ENCODE assay signal across 10 cellular contexts in the genomic region with DNA sequence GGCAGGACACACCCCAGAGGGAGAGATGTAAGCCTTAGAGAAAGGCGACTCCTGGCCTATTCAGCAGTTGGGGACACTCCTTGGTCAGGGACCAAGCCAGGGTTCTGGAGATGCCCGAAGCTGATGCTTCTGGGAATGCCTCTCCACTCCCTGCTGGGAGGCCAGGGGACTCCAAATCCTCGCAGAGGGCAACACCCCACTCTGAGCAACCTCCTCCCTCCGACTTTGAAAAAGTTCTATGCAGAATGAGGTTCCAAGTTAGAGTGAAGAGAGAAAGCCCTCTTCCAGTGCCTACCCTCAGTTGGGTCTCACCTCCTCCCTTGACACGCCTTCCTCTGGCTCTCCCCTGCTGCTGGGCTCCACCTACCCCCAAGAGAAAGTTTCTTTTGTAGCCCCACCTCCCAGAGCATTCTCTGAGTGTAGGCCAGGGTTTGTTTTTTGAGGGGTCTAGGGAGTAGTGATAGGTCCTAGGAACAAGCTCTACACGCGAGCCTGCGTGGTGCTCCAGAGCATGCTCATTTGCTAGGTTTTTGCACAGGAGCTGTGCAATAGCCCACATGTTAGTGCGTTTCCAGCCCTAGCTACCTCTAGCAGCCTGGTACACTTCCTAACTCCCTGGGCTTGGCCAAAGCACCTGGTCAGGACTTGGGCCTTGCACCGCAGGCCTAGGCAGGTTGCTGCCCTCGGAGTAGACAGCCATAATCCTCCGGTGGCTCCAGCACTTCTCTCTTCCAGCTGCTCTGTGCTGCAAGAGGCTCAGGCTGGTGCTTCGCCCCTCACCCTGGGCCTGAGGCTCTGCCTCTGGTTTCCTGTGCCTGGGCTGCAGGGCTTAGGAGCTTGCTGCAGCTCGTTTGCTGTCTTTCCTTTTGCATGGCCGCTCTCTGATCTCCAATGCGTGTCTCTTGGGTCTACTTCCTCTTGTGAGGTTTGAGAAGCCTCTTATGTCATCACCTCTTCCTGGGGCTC. TPM values are rescaled to one million over a fixed set of nuclear protein-coding genes. Genes with fewer than 3 reads are reported as not detected.
DNase-seq lines count a peak whose midpoint lies in the region; ATAC-seq and TF ChIP-seq lines count a peak whose summit lies in the region.
"Had no signal": no experiment of that assay in that cellular context is flagged by ENCODE, and none has a peak within 500 bp of the region (broad histone marks: within the 10 kb centered on the region; RNA-seq: fewer than 3 reads in every experiment).

No MANE protein-coding gene starts in this region.

- no peak overlapping the region for H3K4me3 ChIP-seq in mucosa of descending colon

- H3K9me3 Mint-ChIP-seq in activated T-cell treated with anti-CD3 and anti-CD28 coated beads, Interleukin-2, amount 50 U/mL, for 4 hours: no peaks in the 10 kb centered on the region
- H3K9me3 Mint-ChIP-seq: nephron had no signal

- no peak for TF ChIP-seq CTCF in mucosa of descending colon (IDR thresholded peaks at IDR 0.05)

- DNase-seq in ELF-1 (ENCODE audit: low read depth, low spot score): peak; percentile 48
- peak; percentile 97 for DNase-seq in MV-4-11 (lab: John Stamatoyannopoulos, UW)
- no peak for DNase-seq in activated T-cell treated with anti-CD3 and anti-CD28 coated beads, Interleukin-2, amount 50 U/mL, for 4 hours
- no peak for DNase-seq in mucosa of descending colon
- no peak for DNase-seq in NCI-H1694 treated with DMSO at 0.1 percent for 48 hours (lab: John Stamatoyannopoulos, UW)
- no peak for DNase-seq in DMS 273 (lab: John Stamatoyannopoulos, UW; ENCODE audit: unreplicated experiment)

- H3K36me3 ChIP-seq in mucosa of descending colon (ENCODE audit: low read depth): no peaks in the 10 kb centered on the region

- H3K36me3 Mint-ChIP-seq in activated T-cell treated with anti-CD3 and anti-CD28 coated beads, Interleukin-2, amount 50 U/mL, for 4 hours (ENCODE audit: insufficient read depth): no peaks in the 10 kb centered on the region

- H3K4me3 Mint-ChIP-seq in activated T-cell treated with anti-CD3 and anti-CD28 coated beads, Interleukin-2, amount 50 U/mL, for 4 hours: peak overlapping the region; percentile 32
- H3K4me3 Mint-ChIP-seq: nephron had no signal

- ATAC-seq in activated T-cell treated with anti-CD3 and anti-CD28 coated beads, Interleukin-2, amount 50 U/mL, for 4 hours: peak; percentile 51 to 52
- ATAC-seq in mucosa of descending colon: peak; percentile 4
- no peak for ATAC-seq in GM18861 (IDR thresholded peaks at IDR 0.05; ENCODE audit: unreplicated experiment)
- ATAC-seq in HG03469 (IDR thresholded peaks at IDR 0.05; ENCODE audit: unreplicated experiment): no peak

- peaks cover 35% of the 10 kb centered on the region for H3K4me1 Mint-ChIP-seq in activated T-cell treated with anti-CD3 and anti-CD28 coated beads, Interleukin-2, amount 50 U/mL, for 4 hours (ENCODE audit: low read depth)

- no peaks in the 10 kb centered on the region for H3K9me3 ChIP-seq in mucosa of descending colon

- H3K4me1 ChIP-seq in mucosa of descending colon (ENCODE audit: low read depth): no peaks in the 10 kb centered on the region

- no peaks in the 10 kb centered on the region for H3K27me3 Mint-ChIP-seq in activated T-cell treated with anti-CD3 and anti-CD28 coated beads, Interleukin-2, amount 50 U/mL, for 4 hours (ENCODE audit: low read depth)

- intact Hi-C loops in mucosa of descending colon (cut with DNase I, micrococcal nuclease): loop anchor here (1.0 to 2.0 kb wide), 2 partner anchors 65 to 68 kb away; no protein-coding TSS in a partner anchor

RNA-seq across cellular contexts. Expression of a gene that starts 0.6 kb away (rescaled TPM):
- total RNA-seq in activated T-cell treated with anti-CD3 and anti-CD28 coated beads, Interleukin-2, amount 50 U/mL, for 4 hours: not detected
- not detected for total RNA-seq in mucosa of descending colon
- total RNA-seq: RPMI7951 had no signal

RNA-seq across cellular contexts. Expression of a gene that starts 14.9 kb away (rescaled TPM):
- not detected for total RNA-seq in activated T-cell treated with anti-CD3 and anti-CD28 coated beads, Interleukin-2, amount 50 U/mL, for 4 hours
- under 1 TPM in 1 of 3 donors, not detected in 2; 0.13 TPM for total RNA-seq in mucosa of descending colon
- total RNA-seq: RPMI7951 had no signal

RNA-seq across cellular contexts. Expression of a gene that starts 24.3 kb away (rescaled TPM):
- 10 to 100 TPM; 34.6 to 39.9 (median 36.9) TPM for total RNA-seq in activated T-cell treated with anti-CD3 and anti-CD28 coated beads, Interleukin-2, amount 50 U/mL, for 4 hours
- total RNA-seq in mucosa of descending colon: 10 to 100 TPM; 46.6 to 48.3 (median 48.0) TPM

RNA-seq across cellular contexts. Expression of a gene that starts 24.7 kb away (rescaled TPM):
- total RNA-seq in activated T-cell treated with anti-CD3 and anti-CD28 coated beads, Interleukin-2, amount 50 U/mL, for 4 hours: 100 to 1,000 TPM; 195 to 200 (median 196) TPM
- 100 to 1,000 TPM; 143 to 172 (median 170) TPM for total RNA-seq in mucosa of descending colon

Comparison
In these comparisons a context has a peak if more than half of its experiments do, and no peak if none do; other contexts are left out.
1. DNase-seq: peak in ELF-1 (single experiment) and MV-4-11 (single experiment); none in activated T-cell treated with anti-CD3 and anti-CD28 coated beads, Interleukin-2, amount 50 U/mL, for 4 hours (single experiment), mucosa of descending colon (0 of 3), NCI-H1694 treated with DMSO at 0.1 percent for 48 hours (single experiment) and DMS 273 (single experiment).
2. ATAC-seq: peak in activated T-cell treated with anti-CD3 and anti-CD28 coated beads, Interleukin-2, amount 50 U/mL, for 4 hours (2 of 2) and mucosa of descending colon (single experiment); none in GM18861 (single experiment) and HG03469 (single experiment).